In the genomic region with DNA sequence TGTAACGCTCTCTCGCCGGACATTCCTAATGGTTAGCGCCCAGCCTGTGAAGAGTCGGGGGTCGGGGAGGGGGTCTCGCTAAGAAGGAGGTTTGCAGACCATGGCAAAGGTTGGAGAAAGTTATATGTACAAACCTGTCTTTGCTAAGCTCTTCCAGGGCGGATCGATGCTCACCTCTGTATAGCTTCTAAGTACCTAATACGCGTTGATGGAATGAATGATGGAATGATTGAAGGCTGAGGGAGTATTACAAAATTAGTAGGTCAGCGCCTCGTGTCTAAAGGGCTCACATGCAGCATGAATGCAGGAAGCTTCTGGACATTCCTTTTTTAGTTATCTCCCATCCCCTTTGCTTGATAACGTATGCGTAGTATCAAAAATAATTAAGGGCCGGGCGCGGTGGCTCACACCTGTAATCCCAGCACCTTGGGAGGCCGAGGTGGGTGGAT, we compare ENCODE assay signal across 8 cellular contexts. TPM values are rescaled to one million over a fixed set of nuclear protein-coding genes. Genes with fewer than 3 reads are reported as not detected.
DNase-seq lines count a peak whose midpoint lies in the region; ATAC-seq lines count a peak whose summit lies in the region.

No MANE protein-coding gene starts in this region.

- peaks cover 5% of the 10 kb centered on the region for H3K27me3 Mint-ChIP-seq in activated T-helper 2 cell treated with anti-CD3 and anti-CD28 coated beads, Interferon-gamma antibody, Interleukin-2, Interleukin-4, amounts not matched to agents 10 μg/mL and 5 μg/mL and 100 μg/mL, durations not matched to agents 14 hours and 24 hours and 36 hours (ENCODE audit: low read depth)

- intact Hi-C loops in activated T-helper 2 cell treated with anti-CD3 and anti-CD28 coated beads, Interferon-gamma antibody, Interleukin-2, Interleukin-4, amounts not matched to agents 10 μg/mL and 5 μg/mL and 100 μg/mL, durations not matched to agents 14 hours and 24 hours and 36 hours (cut with micrococcal nuclease): loop anchor here (2.0 to 10.0 kb wide), 2 partner anchors 98 to 770 kb away; partner anchors contain the start of genes GOLGB1 and WDR5B

- peak overlapping the region; percentile 81 for H3K4me3 ChIP-seq in iPS-20b (ENCODE audit: low read length)
- peak overlapping the region; percentile 76 to 90 (median 86) for H3K4me3 ChIP-seq in subcutaneous abdominal adipose tissue (ENCODE audit: low read depth in 1 of 5, low read length in 5 of 5)

- DNase-seq in NCI-H524 treated with DMSO at 0.1 percent for 48 hours (lab: John Stamatoyannopoulos, UW) (peak; percentile 17), NCI-H524 (lab: John Stamatoyannopoulos, UW) (no peak), midbrain (lab: John Stamatoyannopoulos, UW) (no peak), HuH-7.5 (ENCODE audit: low spot score) (no peak)
- no peak for DNase-seq in activated T-helper 2 cell treated with anti-CD3 and anti-CD28 coated beads, Interferon-gamma antibody, Interleukin-2, Interleukin-4, amounts not matched to agents 10 μg/mL and 5 μg/mL and 100 μg/mL, durations not matched to agents 14 hours and 24 hours and 36 hours (ENCODE audit: low spot score)

- H3K36me3 ChIP-seq in iPS-20b (ENCODE audit: insufficient read depth, low read depth, low read length) (no peaks in the 10 kb centered on the region), subcutaneous abdominal adipose tissue (ENCODE audit: control insufficient read depth in 5 of 5, insufficient read depth in 5 of 5, low read length in 5 of 5) (no peaks in the 10 kb centered on the region)

- no peaks in the 10 kb centered on the region for H3K9me3 Mint-ChIP-seq in activated T-helper 2 cell treated with anti-CD3 and anti-CD28 coated beads, Interferon-gamma antibody, Interleukin-2, Interleukin-4, amounts not matched to agents 10 μg/mL and 5 μg/mL and 100 μg/mL, durations not matched to agents 14 hours and 24 hours and 36 hours

- H3K27ac ChIP-seq in iPS-20b (ENCODE audit: low read length) (no peak overlapping the region), subcutaneous abdominal adipose tissue (ENCODE audit: low read depth, low read length) (peak overlapping the region; percentile 93)

- peak overlapping the region; percentile 82 for H3K27ac Mint-ChIP-seq in activated T-helper 2 cell treated with anti-CD3 and anti-CD28 coated beads, Interferon-gamma antibody, Interleukin-2, Interleukin-4, amounts not matched to agents 10 μg/mL and 5 μg/mL and 100 μg/mL, durations not matched to agents 14 hours and 24 hours and 36 hours

- no peak for ATAC-seq in HG02852 (IDR thresholded peaks at IDR 0.05; ENCODE audit: unreplicated experiment)

- peaks cover 20% of the 10 kb centered on the region for H3K36me3 Mint-ChIP-seq in activated T-helper 2 cell treated with anti-CD3 and anti-CD28 coated beads, Interferon-gamma antibody, Interleukin-2, Interleukin-4, amounts not matched to agents 10 μg/mL and 5 μg/mL and 100 μg/mL, durations not matched to agents 14 hours and 24 hours and 36 hours (ENCODE audit: low read depth)

- peaks cover 27% of the 10 kb centered on the region for H3K4me1 Mint-ChIP-seq in activated T-helper 2 cell treated with anti-CD3 and anti-CD28 coated beads, Interferon-gamma antibody, Interleukin-2, Interleukin-4, amounts not matched to agents 10 μg/mL and 5 μg/mL and 100 μg/mL, durations not matched to agents 14 hours and 24 hours and 36 hours (ENCODE audit: low read depth)

- no peaks in the 10 kb centered on the region for H3K27me3 ChIP-seq in iPS-20b (ENCODE audit: insufficient read depth, low read length)
- H3K27me3 ChIP-seq in subcutaneous abdominal adipose tissue (ENCODE audit: control insufficient read depth in 5 of 5, insufficient read depth in 4 of 5, low read length in 5 of 5): no peaks in the 10 kb centered on the region

- H3K4me3 Mint-ChIP-seq in activated T-helper 2 cell treated with anti-CD3 and anti-CD28 coated beads, Interferon-gamma antibody, Interleukin-2, Interleukin-4, amounts not matched to agents 10 μg/mL and 5 μg/mL and 100 μg/mL, durations not matched to agents 14 hours and 24 hours and 36 hours (ENCODE audit: low read depth): peak overlapping the region; percentile 86

- H3K4me1 ChIP-seq in iPS-20b (ENCODE audit: insufficient read depth, low read length): peaks cover 13% of the 10 kb centered on the region
- peaks cover 0 to 29% (median 25%) of the 10 kb centered on the region in 5 donors for H3K4me1 ChIP-seq in subcutaneous abdominal adipose tissue (ENCODE audit: control insufficient read depth in 5 of 5, insufficient read depth in 5 of 5, low read length in 5 of 5)

- no peak overlapping the region for H3K9ac ChIP-seq in iPS-20b (ENCODE audit: low read depth, low read length)
- peak overlapping the region in 4 of 5 donors; percentile 81 to 94 (median 90) for H3K9ac ChIP-seq in subcutaneous abdominal adipose tissue (ENCODE audit: low read length in 5 of 5)

- H3K9me3 ChIP-seq in iPS-20b (ENCODE audit: insufficient read depth, low read depth, low read length) (no peaks in the 10 kb centered on the region), subcutaneous abdominal adipose tissue (ENCODE audit: control insufficient read depth in 5 of 5, low read length in 5 of 5) (no peaks in the 10 kb centered on the region)

RNA-seq across cellular contexts. Expression of gene KPNA1, which starts 0.3 kb away (rescaled TPM):
- 67.5 and 70.5 TPM in 2 replicates for total RNA-seq in activated T-helper 2 cell treated with anti-CD3 and anti-CD28 coated beads, Interferon-gamma antibody, Interleukin-2, Interleukin-4, amounts not matched to agents 10 μg/mL and 5 μg/mL and 100 μg/mL, durations not matched to agents 14 hours and 24 hours and 36 hours

RNA-seq across cellular contexts. Expression of gene PARP9, which starts 49.1 kb away (rescaled TPM):
- 29.8 and 31.0 TPM in 2 replicates for total RNA-seq in activated T-helper 2 cell treated with anti-CD3 and anti-CD28 coated beads, Interferon-gamma antibody, Interleukin-2, Interleukin-4, amounts not matched to agents 10 μg/mL and 5 μg/mL and 100 μg/mL, durations not matched to agents 14 hours and 24 hours and 36 hours

RNA-seq across cellular contexts. Expression of gene DTX3L, which starts 49.1 kb away (rescaled TPM):
- 32.4 and 34.3 TPM in 2 replicates for total RNA-seq in activated T-helper 2 cell treated with anti-CD3 and anti-CD28 coated beads, Interferon-gamma antibody, Interleukin-2, Interleukin-4, amounts not matched to agents 10 μg/mL and 5 μg/mL and 100 μg/mL, durations not matched to agents 14 hours and 24 hours and 36 hours
